Comparison of ENCODE assay signal across 8 cellular contexts in genomic region chr2:32010280-32010669, GRCh38. TPM values are rescaled to one million over a fixed set of nuclear protein-coding genes. Genes with fewer than 3 reads are reported as not detected.
DNase-seq lines count a peak whose midpoint lies in the region; ATAC-seq, FAIRE-seq and TF ChIP-seq lines count a peak whose summit lies in the region.
"Not testable (repeated sequence)": the region's sequence is repeated elsewhere in the genome, so short reads cannot be mapped to it uniquely, and the experiment has no call there.

No MANE protein-coding gene starts in this region.

- peak overlapping the region; percentile 46 for H3K4me3 ChIP-seq in GM06990 (replicated peaks; ENCODE audit: low read depth, low read length)
- H3K4me3 ChIP-seq in HCT116 (replicated peaks in 1 of 2; ENCODE audit: low read depth in 1 of 2, low read length in 2 of 2) = peak overlapping the region; percentile 29 to 46
- peak overlapping the region; percentile 72 for H3K4me3 ChIP-seq in LNCaP clone FGC (ENCODE audit: low read depth, low read length)
- H3K4me3 ChIP-seq in pancreas = peak overlapping the region; percentile 40 to 86 (median 56)
- H3K4me3 ChIP-seq in stomach = peak overlapping the region; percentile 78 to 96 (median 92)

- not testable (repeated sequence) for FAIRE-seq in pancreas (lab: Jason Lieb, UNC)

- H3K9ac ChIP-seq in HCT116 (ENCODE audit: low read length) = peak overlapping the region; percentile 44

- CTCF ChIA-PET in HCT116 (lab: Charles Lee) = not testable (repeated sequence)

- H3K27ac ChIP-seq in HCT116 (ENCODE audit: low read depth, low read length) (peak overlapping the region; percentile 91; the same call in 1 of the 2 replicates), pancreas (peak overlapping the region; percentile 62 to 86 (median 70)), stomach (peak overlapping the region; percentile 91 to 98 (median 92))

- peak; percentile 77 for DNase-seq in GM06990 (ENCODE audit: extremely low read depth, insufficient read length)
- DNase-seq in HCT116 (ENCODE audit: low read depth, low spot score); LNCaP clone FGC (ENCODE audit: low read depth): not testable (repeated sequence)
- DNase-seq in T-helper 17 cell = peak; percentile 50 to 66 (median 59)
- peak; percentile 70 for DNase-seq in activated naive CD4-positive, alpha-beta T cell treated with anti-CD3 and anti-CD28 coated beads, Interleukin-2, amount 50 U/mL, for 16 hours
- DNase-seq in head of caudate nucleus = peak in 23 of 42 donors; percentile 21 to 80 (median 47)
- peak in 4 of 6 donors; percentile 48 to 79 (median 66) for DNase-seq in pancreas
- DNase-seq in stomach = peak; percentile 51

- not testable (repeated sequence) for TF ChIP-seq POLR2A in HCT116 (IDR thresholded peaks at IDR 0.05; ENCODE audit: borderline replicate concordance, extremely low read depth, insufficient read depth, insufficient read length); stomach (IDR thresholded peaks at IDR 0.05)

- TF ChIP-seq CTCF in GM06990 (IDR thresholded peaks at IDR 0.05; ENCODE audit: insufficient read depth, low read length, poor library complexity, severe bottlenecking); HCT116 (IDR thresholded peaks at IDR 0.05 in 2 of 3, conservative IDR thresholded peaks at IDR 0.05 in 1 of 3; ENCODE audit: borderline replicate concordance in 1 of 3, insufficient read depth in 1 of 3, low read depth in 2 of 3, low read length in 2 of 3); LNCaP clone FGC (IDR thresholded peaks at IDR 0.05; ENCODE audit: control insufficient read depth, extremely low read depth, insufficient read depth); pancreas (IDR thresholded peaks at IDR 0.05); stomach (IDR thresholded peaks at IDR 0.05): not testable (repeated sequence)

- not testable (repeated sequence) for H3K36me3 Mint-ChIP-seq in T-helper 17 cell (ENCODE audit: low read depth)

- H3K9me2 ChIP-seq in HCT116 (ENCODE audit: insufficient read depth) = not testable (repeated sequence)

- H3K27me3 Mint-ChIP-seq in T-helper 17 cell = not testable (repeated sequence)

- not testable (repeated sequence) for H3K36me3 ChIP-seq in GM06990 (ENCODE audit: control insufficient read depth, insufficient read depth, low read length); HCT116 (ENCODE audit: control insufficient read depth in 1 of 2, insufficient read depth in 2 of 2, low read length in 2 of 2); pancreas
- peaks cover 0 to 14% (median 4%) of the 10 kb centered on the region in 4 donors for H3K36me3 ChIP-seq in stomach

- not testable (repeated sequence) for BruUV-seq in HCT116 (replicated peaks; lab: Mats Ljungman, UMichigan)

- H3K4me3 Mint-ChIP-seq in T-helper 17 cell = peak overlapping the region; percentile 61

- H4K20me1 ChIP-seq in HCT116 (ENCODE audit: insufficient read depth) = peaks cover 15% of the 10 kb centered on the region; the same call in 1 of the 2 replicates

- peak overlapping the region; percentile 86 for H3K27ac Mint-ChIP-seq in T-helper 17 cell

- peak; percentile 84 for ATAC-seq in HCT116
- peak; percentile 78 for ATAC-seq in T-helper 17 cell
- peak; percentile 59 to 76 (median 74) for ATAC-seq in pancreas

- H3K79me2 ChIP-seq in HCT116 (ENCODE audit: insufficient read depth, low read length) = peaks cover 45% of the 10 kb centered on the region

- H3K4me2 ChIP-seq in HCT116 (ENCODE audit: low read length) = not testable (repeated sequence)

- H3K4me1 ChIP-seq in HCT116 (ENCODE audit: control insufficient read depth in 1 of 2, insufficient read depth in 2 of 2, low read length in 2 of 2) (peaks cover 13 to 29% of the 10 kb centered on the region in 2 experiments; a peak in 3 of 4 replicates), pancreas (peaks cover 9 to 32% (median 21%) of the 10 kb centered on the region in 3 donors), stomach (peaks cover 19 to 53% (median 37%) of the 10 kb centered on the region in 4 donors)

- H3K27me3 ChIP-seq in GM06990 (replicated peaks; ENCODE audit: control insufficient read depth, insufficient read depth, low read length); HCT116 (ENCODE audit: insufficient read depth, low read length); pancreas; stomach: not testable (repeated sequence)

- not testable (repeated sequence) for H3K9me3 ChIP-seq in HCT116 (ENCODE audit: control insufficient read depth in 1 of 2, insufficient read depth in 1 of 2, low read depth in 1 of 2, low read length in 2 of 2); T-helper 17 cell (ENCODE audit: control insufficient read depth, low read length, poor library complexity, severe bottlenecking); pancreas; stomach

- RAD21 ChIA-PET in HCT116 (lab: Charles Lee; ENCODE audit: low non-redundant PET in 1 of 2, low total read pairs in 2 of 2, uncharacterized antibody in 2 of 2, unreplicated experiment in 2 of 2) = not testable (repeated sequence)

- not testable (repeated sequence) for TF ChIP-seq EP300 in stomach (IDR thresholded peaks at IDR 0.05)

- not testable (repeated sequence) for H2AFZ ChIP-seq in HCT116 (ENCODE audit: low read depth, low read length, poor library complexity, severe bottlenecking)

- POLR2A ChIA-PET in HCT116 (lab: Charles Lee) = not testable (repeated sequence)

- H3K4me1 Mint-ChIP-seq in T-helper 17 cell = peaks cover 36% of the 10 kb centered on the region

- 1% methylated on average over 15 to 28 of the region's 43 CpGs for WGBS in pancreas, 2 donors
- WGBS in stomach, 5 donors = 0 to 1% (median 0%) methylated on average over 3 to 25 of the region's 43 CpGs; no CpG with 5 or more reads in 2 of the 5 donors

- intact Hi-C loops in HCT116 (cut with micrococcal nuclease) = loop anchor here (10.0 kb wide), 1 partner anchor 155 kb away; the partner anchor contains the start of gene SLC30A6
- intact Hi-C loops in head of caudate nucleus (cut with DNase I) = loop anchor here (2.0 kb wide), 2 partner anchors 29 to 53 kb away; partner anchors contain the start of genes DPY30 and SPAST
- intact Hi-C loops in pancreas (cut with DNase I); stomach (cut with DNase I; ENCODE audit: low total_unique reads): not testable (repeated sequence)

- TF ChIP-seq RAD21 in HCT116 (IDR thresholded peaks at IDR 0.05; ENCODE audit: low read depth) = not testable (repeated sequence)

RNA-seq across cellular contexts. Expression of gene MEMO1, which starts 0.5 kb away (rescaled TPM):
- 44.7 TPM for total RNA-seq in HCT116 (2021; ENCODE audit: unreplicated experiment)
- polyA plus RNA-seq in HCT116 (2012) = 17.4 and 21.7 TPM in 2 replicates
- total RNA-seq in T-helper 17 cell = 10 to 100 TPM; 41.7 to 47.5 TPM
- 10 to 100 TPM; 10.5 to 20.4 (median 15.1) TPM for total RNA-seq in pancreas
- polyA plus RNA-seq in pancreas = 10 to 100 TPM; 17.2 to 19.3 TPM
- total RNA-seq in stomach = 10 to 100 TPM in 4 of 5 donors, 1 to 10 TPM in 1; 3.5 to 32.7 (median 14.0) TPM
- 10 to 100 TPM; 30.7 to 33.8 (median 32.9) TPM for polyA plus RNA-seq in stomach

RNA-seq across cellular contexts. Expression of gene DPY30, which starts 29.3 kb away (rescaled TPM):
- total RNA-seq in HCT116 (2021; ENCODE audit: unreplicated experiment) (79.5 TPM), T-helper 17 cell (10 to 100 TPM; 22.0 to 27.0 TPM), pancreas (10 to 100 TPM; 17.6 to 30.7 (median 22.8) TPM), stomach (10 to 100 TPM in 3 of 5 donors, 1 to 10 TPM in 2; 5.3 to 62.7 (median 26.6) TPM)
- 63.5 and 69.5 TPM in 2 replicates for polyA plus RNA-seq in HCT116 (2012)
- polyA plus RNA-seq in pancreas (10 to 100 TPM; 46.8 to 58.7 TPM), stomach (100 to 1,000 TPM in 1 of 3 donors, 10 to 100 TPM in 2; 94.9 to 127 (median 96.5) TPM)

RNA-seq across cellular contexts. Expression of gene SPAST, which starts 53.1 kb away (rescaled TPM):
- total RNA-seq in HCT116 (2021; ENCODE audit: unreplicated experiment) (16.2 TPM), T-helper 17 cell (10 to 100 TPM; 15.8 to 16.8 TPM), pancreas (10 to 100 TPM in 1 of 6 donors, 1 to 10 TPM in 5; 5.4 to 10.4 (median 6.6) TPM), stomach (10 to 100 TPM in 4 of 5 donors, 1 to 10 TPM in 1; 2.2 to 33.8 (median 23.0) TPM)
- 2.4 and 4.1 TPM in 2 replicates for polyA plus RNA-seq in HCT116 (2012)
- polyA plus RNA-seq in pancreas (1 to 10 TPM; 2.5 to 3.5 TPM), stomach (1 to 10 TPM; 2.4 to 3.1 (median 2.6) TPM)

Comparison
In these comparisons a context has a peak if more than half of its experiments do, and no peak if none do; other contexts are left out.
1. H3K4me3 ChIP-seq: peak in every context shown above with its lines; median percentile 92 in stomach; 72 in LNCaP clone FGC; 56 in pancreas; 46 in GM06990; 38 in HCT116.